Comparison of ENCODE assay signal across 10 cellular contexts in the genomic region with DNA sequence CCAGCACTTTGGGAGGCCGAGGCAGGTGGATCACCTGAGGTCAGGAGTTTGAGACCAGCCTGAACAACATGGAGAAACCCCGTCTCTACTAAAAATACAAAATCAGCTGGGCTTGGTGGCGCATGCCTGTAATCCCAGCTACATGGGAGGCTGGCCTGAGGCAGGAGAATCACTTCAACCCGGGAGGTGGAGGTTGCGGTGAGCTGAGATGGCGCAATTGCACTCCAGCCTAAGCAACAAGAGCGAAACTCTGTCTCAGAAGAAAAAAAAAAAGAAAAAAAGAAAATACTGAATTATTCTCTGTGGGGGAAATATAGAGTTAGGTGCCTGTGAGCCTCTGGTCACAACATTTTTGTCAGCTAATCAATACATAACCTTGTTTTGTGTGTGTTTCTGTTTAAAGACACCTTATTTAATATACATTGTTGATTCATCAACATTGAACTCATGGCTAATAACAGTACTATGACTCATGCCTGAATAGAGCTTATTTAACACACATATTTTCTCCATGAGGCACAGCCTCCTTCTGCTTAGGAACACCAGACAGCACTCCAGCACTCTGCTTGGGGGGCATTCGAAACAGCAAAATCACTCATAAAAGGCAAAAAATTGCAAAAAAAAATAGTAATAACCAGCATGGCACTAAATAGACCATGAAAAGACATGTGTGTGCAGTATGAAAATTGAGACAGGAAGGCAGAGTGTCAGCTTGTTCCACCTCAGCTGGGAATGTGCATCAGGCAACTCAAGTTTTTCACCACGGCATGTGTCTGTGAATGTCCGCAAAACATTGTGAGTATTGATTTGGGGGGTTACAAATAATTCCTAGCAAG. TPM values are rescaled to one million over a fixed set of nuclear protein-coding genes. Genes with fewer than 3 reads are reported as not detected.
DNase-seq lines count a peak whose midpoint lies in the region; ATAC-seq and TF ChIP-seq lines count a peak whose summit lies in the region.
"Had no signal": no experiment of that assay in that cellular context is flagged by ENCODE, and none has a peak within 500 bp of the region (broad histone marks: within the 10 kb centered on the region; RNA-seq: fewer than 3 reads in every experiment).

A gene (plus strand): TSS at position 519 of the 836 bp plus-strand sequence. CDS start 214 bp downstream, at position 733.

- POLR2A ChIA-PET in CD8-positive, alpha-beta T cell (lab: Charles Lee): no interaction called here

- no peak within 1 kb of the TSS for H3K4me3 Mint-ChIP-seq in CD8-positive, alpha-beta T cell

- peak; percentile 97 for ATAC-seq in SK-N-SH treated with all-trans-retinoic acid at 6 μM for 48 hours
- ATAC-seq in foreskin keratinocyte: peak; percentile 95
- no peak for ATAC-seq in GM21529 (IDR thresholded peaks at IDR 0.05; ENCODE audit: unreplicated experiment)
- no peak for ATAC-seq in CD8-positive, alpha-beta T cell
- ATAC-seq in HG03378 (IDR thresholded peaks at IDR 0.05; ENCODE audit: unreplicated experiment): no peak

- peak within 1 kb of the TSS; percentile 66 for H3K27ac ChIP-seq in foreskin keratinocyte
- H3K27ac ChIP-seq in CD8-positive, alpha-beta T cell (ENCODE audit: low read depth, low read length): no peak within 1 kb of the TSS
- H3K27ac ChIP-seq: right atrium auricular region had no signal

- H3K4me1 ChIP-seq in foreskin keratinocyte: peaks cover 30% of the 10 kb centered on the region
- peaks cover 9% of the 10 kb centered on the region for H3K4me1 ChIP-seq in CD8-positive, alpha-beta T cell (ENCODE audit: insufficient read depth, low read length)
- H3K4me1 ChIP-seq: right atrium auricular region had no signal

- no peaks in the 10 kb centered on the region for H3K9me3 Mint-ChIP-seq in CD8-positive, alpha-beta T cell

- no peaks in the 10 kb centered on the region for H3K27me3 ChIP-seq in foreskin keratinocyte
- no peaks in the 10 kb centered on the region for H3K27me3 ChIP-seq in CD8-positive, alpha-beta T cell (ENCODE audit: insufficient read depth, low read length)
- H3K27me3 ChIP-seq: right atrium auricular region had no signal

- H3K9me3 ChIP-seq in CD8-positive, alpha-beta T cell (ENCODE audit: low read length): no peaks in the 10 kb centered on the region
- H3K9me3 ChIP-seq: right atrium auricular region had no signal

- H3K27me3 Mint-ChIP-seq in CD8-positive, alpha-beta T cell (ENCODE audit: low read depth): peaks cover 12% of the 10 kb centered on the region

- H3K4me1 Mint-ChIP-seq in CD8-positive, alpha-beta T cell (ENCODE audit: low read depth): peaks cover 13% of the 10 kb centered on the region

- H3K36me3 ChIP-seq in CD8-positive, alpha-beta T cell (ENCODE audit: insufficient read depth, low read length): no peaks in the 10 kb centered on the region
- H3K36me3 ChIP-seq: right atrium auricular region had no signal

- peak; percentile 71 for DNase-seq in A172 (ENCODE audit: low spot score)
- DNase-seq in H4 (ENCODE audit: low spot score): peak; percentile 81
- peak; percentile 82 to 92 for DNase-seq in foreskin keratinocyte
- DNase-seq in CD8-positive, alpha-beta T cell: no peak
- DNase-seq in NCI-H1048 (lab: John Stamatoyannopoulos, UW): no peak

- TF ChIP-seq CTCF in foreskin keratinocyte (conservative IDR thresholded peaks at IDR 0.05): no peak
- TF ChIP-seq CTCF in CD8-positive, alpha-beta T cell (IDR thresholded peaks at IDR 0.05): no peak

- CTCF ChIA-PET in CD8-positive, alpha-beta T cell (lab: Charles Lee): interaction anchor here (0.8 kb wide), 1 partner anchor 14 kb away, joined by 3 read pairs; no protein-coding TSS in a partner anchor

- H3K4me3 ChIP-seq in CD8-positive, alpha-beta T cell (ENCODE audit: low read depth, low read length): no peak within 1 kb of the TSS
- H3K4me3 ChIP-seq: right atrium auricular region had no signal

- H3K36me3 Mint-ChIP-seq in CD8-positive, alpha-beta T cell: no peaks in the 10 kb centered on the region

- intact Hi-C loops in CD8-positive, alpha-beta T cell (cut with DNase I, micrococcal nuclease): no loop called here

- H3K27ac Mint-ChIP-seq in CD8-positive, alpha-beta T cell: no peak within 1 kb of the TSS

TF ChIP-seq in SK-N-SH treated with all-trans-retinoic acid at 6 μM for 48 hours, 23 proteins besides CTCF, POLR2A, EP300 and RAD21:
- TF ChIP-seq GLIS3 (CRISPR knock-in tag; IDR thresholded peaks at IDR 0.05): no peak
- no peak for TF ChIP-seq ZNF70 (CRISPR knock-in tag; IDR thresholded peaks at IDR 0.05)
- TF ChIP-seq ZFP30 (CRISPR knock-in tag; IDR thresholded peaks at IDR 0.05): no peak
- no peak for TF ChIP-seq PPARA (CRISPR knock-in tag; IDR thresholded peaks at IDR 0.05; ENCODE audit: borderline replicate concordance)
- TF ChIP-seq TCF4 (CRISPR knock-in tag; IDR thresholded peaks at IDR 0.05; ENCODE audit: borderline replicate concordance): no peak
- TF ChIP-seq ESRRG (CRISPR knock-in tag; IDR thresholded peaks at IDR 0.05): no peak
- TF ChIP-seq, protein P1, sequence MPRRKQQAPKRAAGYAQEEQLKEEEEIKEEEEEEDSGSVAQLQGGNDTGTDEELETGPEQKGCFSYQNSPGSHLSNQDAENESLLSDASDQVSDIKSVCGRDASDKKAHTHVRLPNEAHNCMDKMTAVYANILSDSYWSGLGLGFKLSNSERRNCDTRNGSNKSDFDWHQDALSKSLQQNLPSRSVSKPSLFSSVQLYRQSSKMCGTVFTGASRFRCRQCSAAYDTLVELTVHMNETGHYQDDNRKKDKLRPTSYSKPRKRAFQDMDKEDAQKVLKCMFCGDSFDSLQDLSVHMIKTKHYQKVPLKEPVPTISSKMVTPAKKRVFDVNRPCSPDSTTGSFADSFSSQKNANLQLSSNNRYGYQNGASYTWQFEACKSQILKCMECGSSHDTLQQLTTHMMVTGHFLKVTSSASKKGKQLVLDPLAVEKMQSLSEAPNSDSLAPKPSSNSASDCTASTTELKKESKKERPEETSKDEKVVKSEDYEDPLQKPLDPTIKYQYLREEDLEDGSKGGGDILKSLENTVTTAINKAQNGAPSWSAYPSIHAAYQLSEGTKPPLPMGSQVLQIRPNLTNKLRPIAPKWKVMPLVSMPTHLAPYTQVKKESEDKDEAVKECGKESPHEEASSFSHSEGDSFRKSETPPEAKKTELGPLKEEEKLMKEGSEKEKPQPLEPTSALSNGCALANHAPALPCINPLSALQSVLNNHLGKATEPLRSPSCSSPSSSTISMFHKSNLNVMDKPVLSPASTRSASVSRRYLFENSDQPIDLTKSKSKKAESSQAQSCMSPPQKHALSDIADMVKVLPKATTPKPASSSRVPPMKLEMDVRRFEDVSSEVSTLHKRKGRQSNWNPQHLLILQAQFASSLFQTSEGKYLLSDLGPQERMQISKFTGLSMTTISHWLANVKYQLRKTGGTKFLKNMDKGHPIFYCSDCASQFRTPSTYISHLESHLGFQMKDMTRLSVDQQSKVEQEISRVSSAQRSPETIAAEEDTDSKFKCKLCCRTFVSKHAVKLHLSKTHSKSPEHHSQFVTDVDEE (CRISPR knock-in tag; IDR thresholded peaks at IDR 0.05): no peak
- TF ChIP-seq ISL1 (CRISPR knock-in tag; IDR thresholded peaks at IDR 0.05): no peak
- TF ChIP-seq, protein P2, sequence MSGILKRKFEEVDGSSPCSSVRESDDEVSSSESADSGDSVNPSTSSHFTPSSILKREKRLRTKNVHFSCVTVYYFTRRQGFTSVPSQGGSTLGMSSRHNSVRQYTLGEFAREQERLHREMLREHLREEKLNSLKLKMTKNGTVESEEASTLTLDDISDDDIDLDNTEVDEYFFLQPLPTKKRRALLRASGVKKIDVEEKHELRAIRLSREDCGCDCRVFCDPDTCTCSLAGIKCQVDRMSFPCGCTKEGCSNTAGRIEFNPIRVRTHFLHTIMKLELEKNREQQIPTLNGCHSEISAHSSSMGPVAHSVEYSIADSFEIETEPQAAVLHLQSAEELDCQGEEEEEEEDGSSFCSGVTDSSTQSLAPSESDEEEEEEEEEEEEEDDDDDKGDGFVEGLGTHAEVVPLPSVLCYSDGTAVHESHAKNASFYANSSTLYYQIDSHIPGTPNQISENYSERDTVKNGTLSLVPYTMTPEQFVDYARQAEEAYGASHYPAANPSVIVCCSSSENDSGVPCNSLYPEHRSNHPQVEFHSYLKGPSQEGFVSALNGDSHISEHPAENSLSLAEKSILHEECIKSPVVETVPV (CRISPR knock-in tag; IDR thresholded peaks at IDR 0.05): no peak
- TF ChIP-seq, protein P3, sequence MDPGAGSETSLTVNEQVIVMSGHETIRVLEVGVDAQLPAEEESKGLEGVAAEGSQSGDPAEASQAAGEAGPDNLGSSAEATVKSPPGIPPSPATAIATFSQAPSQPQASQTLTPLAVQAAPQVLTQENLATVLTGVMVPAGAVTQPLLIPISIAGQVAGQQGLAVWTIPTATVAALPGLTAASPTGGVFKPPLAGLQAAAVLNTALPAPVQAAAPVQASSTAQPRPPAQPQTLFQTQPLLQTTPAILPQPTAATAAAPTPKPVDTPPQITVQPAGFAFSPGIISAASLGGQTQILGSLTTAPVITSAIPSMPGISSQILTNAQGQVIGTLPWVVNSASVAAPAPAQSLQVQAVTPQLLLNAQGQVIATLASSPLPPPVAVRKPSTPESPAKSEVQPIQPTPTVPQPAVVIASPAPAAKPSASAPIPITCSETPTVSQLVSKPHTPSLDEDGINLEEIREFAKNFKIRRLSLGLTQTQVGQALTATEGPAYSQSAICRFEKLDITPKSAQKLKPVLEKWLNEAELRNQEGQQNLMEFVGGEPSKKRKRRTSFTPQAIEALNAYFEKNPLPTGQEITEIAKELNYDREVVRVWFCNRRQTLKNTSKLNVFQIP (CRISPR knock-in tag; IDR thresholded peaks at IDR 0.05; ENCODE audit: borderline replicate concordance, low read depth): no peak
- no peak for TF ChIP-seq ZFP3 (CRISPR knock-in tag; IDR thresholded peaks at IDR 0.05)

RNA-seq across cellular contexts. Expression of the gene that starts here (rescaled TPM):
- 1.6 and 2.6 TPM in 2 replicates for total RNA-seq in A172 (2014; rRNA removed; shearing (Covaris generic))
- 7.6 and 10.5 TPM in 2 replicates for total RNA-seq in H4 (2014; rRNA removed; shearing (Covaris generic))
- total RNA-seq in foreskin keratinocyte: 3.4 and 5.7 TPM in 2 replicates
- polyA plus RNA-seq in foreskin keratinocyte: 1.0 and 1.7 TPM in 2 replicates
- not detected for total RNA-seq in CD8-positive, alpha-beta T cell
- total RNA-seq: temporal lobe had no signal

Comparison
In these comparisons a context has a peak if more than half of its experiments do, and no peak if none do; other contexts are left out.
1. DNase-seq: peak in A172 (single experiment), H4 (single experiment) and foreskin keratinocyte (2 of 2); none in CD8-positive, alpha-beta T cell (0 of 7) and NCI-H1048 (single experiment).
2. ATAC-seq: peak in SK-N-SH treated with all-trans-retinoic acid at 6 μM for 48 hours (single experiment) and foreskin keratinocyte (single experiment); none in GM21529 (single experiment), CD8-positive, alpha-beta T cell (single experiment) and HG03378 (single experiment).